1 cellular context compared by ENCODE assay signal in genomic region chr6:132892929-132893771, GRCh38.
TF ChIP-seq lines count a peak whose summit lies in the region.

No MANE protein-coding gene starts in this region.

TF ChIP-seq in SK-N-SH treated with all-trans-retinoic acid at 6 μM for 48 hours, 23 proteins besides CTCF, POLR2A, EP300 and RAD21 (continued from another document):
- TF ChIP-seq, protein P1, sequence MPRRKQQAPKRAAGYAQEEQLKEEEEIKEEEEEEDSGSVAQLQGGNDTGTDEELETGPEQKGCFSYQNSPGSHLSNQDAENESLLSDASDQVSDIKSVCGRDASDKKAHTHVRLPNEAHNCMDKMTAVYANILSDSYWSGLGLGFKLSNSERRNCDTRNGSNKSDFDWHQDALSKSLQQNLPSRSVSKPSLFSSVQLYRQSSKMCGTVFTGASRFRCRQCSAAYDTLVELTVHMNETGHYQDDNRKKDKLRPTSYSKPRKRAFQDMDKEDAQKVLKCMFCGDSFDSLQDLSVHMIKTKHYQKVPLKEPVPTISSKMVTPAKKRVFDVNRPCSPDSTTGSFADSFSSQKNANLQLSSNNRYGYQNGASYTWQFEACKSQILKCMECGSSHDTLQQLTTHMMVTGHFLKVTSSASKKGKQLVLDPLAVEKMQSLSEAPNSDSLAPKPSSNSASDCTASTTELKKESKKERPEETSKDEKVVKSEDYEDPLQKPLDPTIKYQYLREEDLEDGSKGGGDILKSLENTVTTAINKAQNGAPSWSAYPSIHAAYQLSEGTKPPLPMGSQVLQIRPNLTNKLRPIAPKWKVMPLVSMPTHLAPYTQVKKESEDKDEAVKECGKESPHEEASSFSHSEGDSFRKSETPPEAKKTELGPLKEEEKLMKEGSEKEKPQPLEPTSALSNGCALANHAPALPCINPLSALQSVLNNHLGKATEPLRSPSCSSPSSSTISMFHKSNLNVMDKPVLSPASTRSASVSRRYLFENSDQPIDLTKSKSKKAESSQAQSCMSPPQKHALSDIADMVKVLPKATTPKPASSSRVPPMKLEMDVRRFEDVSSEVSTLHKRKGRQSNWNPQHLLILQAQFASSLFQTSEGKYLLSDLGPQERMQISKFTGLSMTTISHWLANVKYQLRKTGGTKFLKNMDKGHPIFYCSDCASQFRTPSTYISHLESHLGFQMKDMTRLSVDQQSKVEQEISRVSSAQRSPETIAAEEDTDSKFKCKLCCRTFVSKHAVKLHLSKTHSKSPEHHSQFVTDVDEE (CRISPR knock-in tag; IDR thresholded peaks at IDR 0.05) = no peak
- TF ChIP-seq RARB (CRISPR knock-in tag; IDR thresholded peaks at IDR 0.05) = no peak
- no peak for TF ChIP-seq TCF4 (CRISPR knock-in tag; IDR thresholded peaks at IDR 0.05; ENCODE audit: borderline replicate concordance)
- TF ChIP-seq TOX (CRISPR knock-in tag; IDR thresholded peaks at IDR 0.05; ENCODE audit: borderline replicate concordance) = no peak
- no peak for TF ChIP-seq ZC3H10 (CRISPR knock-in tag; IDR thresholded peaks at IDR 0.05)
- TF ChIP-seq SNAI2 (CRISPR knock-in tag; IDR thresholded peaks at IDR 0.05) = no peak
- TF ChIP-seq ZNF565 (CRISPR knock-in tag; conservative IDR thresholded peaks at IDR 0.05; ENCODE audit: low read depth) = no peak
- TF ChIP-seq, protein P2, sequence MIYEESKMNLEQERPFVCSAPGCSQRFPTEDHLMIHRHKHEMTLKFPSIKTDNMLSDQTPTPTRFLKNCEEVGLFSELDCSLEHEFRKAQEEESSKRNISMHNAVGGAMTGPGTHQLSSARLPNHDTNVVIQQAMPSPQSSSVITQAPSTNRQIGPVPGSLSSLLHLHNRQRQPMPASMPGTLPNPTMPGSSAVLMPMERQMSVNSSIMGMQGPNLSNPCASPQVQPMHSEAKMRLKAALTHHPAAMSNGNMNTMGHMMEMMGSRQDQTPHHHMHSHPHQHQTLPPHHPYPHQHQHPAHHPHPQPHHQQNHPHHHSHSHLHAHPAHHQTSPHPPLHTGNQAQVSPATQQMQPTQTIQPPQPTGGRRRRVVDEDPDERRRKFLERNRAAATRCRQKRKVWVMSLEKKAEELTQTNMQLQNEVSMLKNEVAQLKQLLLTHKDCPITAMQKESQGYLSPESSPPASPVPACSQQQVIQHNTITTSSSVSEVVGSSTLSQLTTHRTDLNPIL (CRISPR knock-in tag; IDR thresholded peaks at IDR 0.05; ENCODE audit: low read depth) = no peak
- TF ChIP-seq OSR1 (CRISPR knock-in tag; IDR thresholded peaks at IDR 0.05) = no peak
- no peak for TF ChIP-seq ISL1 (CRISPR knock-in tag; IDR thresholded peaks at IDR 0.05)
- no peak for TF ChIP-seq ESRRG (CRISPR knock-in tag; IDR thresholded peaks at IDR 0.05)
- TF ChIP-seq ARNTL (CRISPR knock-in tag; IDR thresholded peaks at IDR 0.05; ENCODE audit: borderline replicate concordance, low read depth) = no peak
- no peak for TF ChIP-seq ZFP3 (CRISPR knock-in tag; IDR thresholded peaks at IDR 0.05)
TF ChIP-seq in SK-N-SH treated with all-trans-retinoic acid at 6 μM for 48 hours: peak in this region for 0.
